9 cellular contexts compared by ENCODE assay signal in the genomic region with DNA sequence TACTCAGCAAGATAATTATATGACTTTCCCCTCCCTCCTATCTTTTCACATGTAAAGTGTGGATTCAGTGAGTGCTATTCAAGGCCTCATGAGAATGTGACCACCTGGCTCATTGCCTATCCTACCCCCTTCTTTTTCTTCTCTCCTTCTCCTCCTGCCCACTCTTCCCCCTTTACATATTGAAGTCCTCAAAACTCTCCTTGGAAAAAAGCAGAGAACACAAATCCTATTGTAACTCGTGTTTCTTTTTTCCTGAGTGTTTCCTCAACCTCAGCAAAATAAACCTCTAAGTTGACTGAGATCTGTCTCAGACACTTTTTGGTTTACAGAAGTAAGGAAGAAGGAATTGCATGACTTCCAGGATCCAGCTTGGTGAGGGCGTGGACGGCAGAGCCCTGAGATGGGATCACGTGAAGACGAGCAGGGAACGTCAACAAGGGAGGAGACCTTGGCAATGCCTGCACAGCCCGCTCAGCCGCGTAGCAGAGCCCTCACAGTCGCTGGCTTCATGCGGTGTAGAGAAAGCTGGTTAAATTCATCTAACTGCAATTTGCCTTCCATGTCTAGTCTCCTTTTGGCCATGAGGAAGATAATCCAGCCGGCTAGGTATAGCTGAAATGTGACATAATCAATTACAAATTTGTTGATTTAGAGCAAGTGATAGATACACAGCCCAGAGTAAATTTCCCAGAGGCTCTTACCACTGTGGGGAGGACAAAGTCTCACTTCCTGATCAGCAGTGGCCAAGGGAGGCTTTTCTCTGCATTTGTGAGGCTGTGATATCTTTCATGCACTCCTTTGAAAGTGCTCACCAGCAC.
DNase-seq lines count a peak whose midpoint lies in the region; ATAC-seq and TF ChIP-seq lines count a peak whose summit lies in the region.
"Had no signal": no experiment of that assay in that cellular context is flagged by ENCODE, and none has a peak within 500 bp of the region (broad histone marks: within the 10 kb centered on the region; RNA-seq: fewer than 3 reads in every experiment).

No MANE protein-coding gene starts in this region.

- peaks cover 6% of the 10 kb centered on the region for H3K9me3 Mint-ChIP-seq in nephron
- no peaks in the 10 kb centered on the region for H3K9me3 Mint-ChIP-seq in T-helper 2 cell treated with Interferon-gamma antibody and Interleukin-4, amounts not matched to agents 5 μg/mL and 100 μg/mL, for 36 hours
- no peaks in the 10 kb centered on the region for H3K9me3 Mint-ChIP-seq in activated naive CD4-positive, alpha-beta T cell treated with anti-CD3 and anti-CD28 coated beads, Interleukin-2, amount 50 U/mL, for 72 hours
- H3K9me3 Mint-ChIP-seq: T-helper 1 cell treated with Interleukin-12 subunit alpha and Interleukin-12 subunit beta and Interleukin-4 antibody, amounts not matched to agents 30 μg/mL and 1 μg/mL, for 36 hours had no signal

- H3K4me3 Mint-ChIP-seq in nephron, result peak overlapping the region; percentile 19 to 28 (median 28)
- no peak overlapping the region for H3K4me3 Mint-ChIP-seq in T-helper 2 cell treated with Interferon-gamma antibody and Interleukin-4, amounts not matched to agents 5 μg/mL and 100 μg/mL, for 36 hours
- H3K4me3 Mint-ChIP-seq: T-helper 1 cell treated with Interleukin-12 subunit alpha and Interleukin-12 subunit beta and Interleukin-4 antibody, amounts not matched to agents 30 μg/mL and 1 μg/mL, for 36 hours had no signal

- peak overlapping the region; percentile 43 to 58 (median 51) for H3K27ac Mint-ChIP-seq in nephron
- no peak overlapping the region for H3K27ac Mint-ChIP-seq in T-helper 2 cell treated with Interferon-gamma antibody and Interleukin-4, amounts not matched to agents 5 μg/mL and 100 μg/mL, for 36 hours
- H3K27ac Mint-ChIP-seq in activated naive CD4-positive, alpha-beta T cell treated with anti-CD3 and anti-CD28 coated beads, Interleukin-2, amount 50 U/mL, for 72 hours, result no peak overlapping the region
- H3K27ac Mint-ChIP-seq: T-helper 1 cell treated with Interleukin-12 subunit alpha and Interleukin-12 subunit beta and Interleukin-4 antibody, amounts not matched to agents 30 μg/mL and 1 μg/mL, for 36 hours had no signal

- no peaks in the 10 kb centered on the region for H3K36me3 Mint-ChIP-seq in nephron (ENCODE audit: low read depth)
- H3K36me3 Mint-ChIP-seq in T-helper 2 cell treated with Interferon-gamma antibody and Interleukin-4, amounts not matched to agents 5 μg/mL and 100 μg/mL, for 36 hours (ENCODE audit: low read depth), result no peaks in the 10 kb centered on the region
- H3K36me3 Mint-ChIP-seq in activated naive CD4-positive, alpha-beta T cell treated with anti-CD3 and anti-CD28 coated beads, Interleukin-2, amount 50 U/mL, for 72 hours, result no peaks in the 10 kb centered on the region

- no peak for ATAC-seq in activated naive CD4-positive, alpha-beta T cell treated with anti-CD3 and anti-CD28 coated beads, Interleukin-2, amount 50 U/mL, for 72 hours

- H3K27me3 Mint-ChIP-seq in nephron (ENCODE audit: low read depth), result no peaks in the 10 kb centered on the region
- H3K27me3 Mint-ChIP-seq in T-helper 2 cell treated with Interferon-gamma antibody and Interleukin-4, amounts not matched to agents 5 μg/mL and 100 μg/mL, for 36 hours (ENCODE audit: low read depth), result peaks cover 9% of the 10 kb centered on the region

- no peaks in the 10 kb centered on the region for H3K4me1 ChIP-seq in BE2C

- H3K9me3 ChIP-seq in BE2C, result no peaks in the 10 kb centered on the region

- no peaks in the 10 kb centered on the region for H3K36me3 ChIP-seq in BE2C

- TF ChIP-seq CTCF in BE2C (IDR thresholded peaks at IDR 0.05; ENCODE audit: low read depth, low read length) (no peak), fibroblast of pulmonary artery (IDR thresholded peaks at IDR 0.05; ENCODE audit: low read length, missing control alignments) (no peak), nephron (IDR thresholded peaks at IDR 0.05; ENCODE audit: unreplicated experiment in 3 of 3) (no peak)

- no peaks in the 10 kb centered on the region for H3K27me3 ChIP-seq in BE2C

- DNase-seq in BE2C (peak; percentile 29), NCI-H460 (ENCODE audit: extremely low read depth, low read depth) (peak; percentile 75), fibroblast of pulmonary artery (ENCODE audit: low read depth) (peak; percentile 72), DMS114 treated with DMSO at 0.1 percent for 48 hours (lab: John Stamatoyannopoulos, UW; ENCODE audit: unreplicated experiment) (no peak)
- DNase-seq in T-helper 2 cell treated with Interferon-gamma antibody and Interleukin-4, amounts not matched to agents 5 μg/mL and 100 μg/mL, for 36 hours (ENCODE audit: low spot score), result no peak
- no peak for DNase-seq in activated naive CD4-positive, alpha-beta T cell treated with anti-CD3 and anti-CD28 coated beads, Interleukin-2, amount 50 U/mL, for 72 hours (ENCODE audit: low spot score in 2 of 2)
- no peak for DNase-seq in activated CD4-positive, alpha-beta T cell treated with anti-CD3 and anti-CD28 coated beads, Interleukin-2, amount 50 U/mL, for 1 hour

- H3K4me3 ChIP-seq in BE2C (ENCODE audit: low read depth, low read length), result peak overlapping the region; percentile 44
- no peak overlapping the region for H3K4me3 ChIP-seq in fibroblast of pulmonary artery (replicated peaks; ENCODE audit: low read depth, low read length)

- peaks cover 19% of the 10 kb centered on the region for H3K4me1 Mint-ChIP-seq in nephron
- peaks cover 4% of the 10 kb centered on the region for H3K4me1 Mint-ChIP-seq in T-helper 2 cell treated with Interferon-gamma antibody and Interleukin-4, amounts not matched to agents 5 μg/mL and 100 μg/mL, for 36 hours (ENCODE audit: low read depth)

Comparison
In these comparisons a context has a peak if more than half of its experiments do, and no peak if none do; other contexts are left out.
1. DNase-seq: peak in BE2C (single experiment), NCI-H460 (single experiment) and fibroblast of pulmonary artery (single experiment); none in T-helper 2 cell treated with Interferon-gamma antibody and Interleukin-4, amounts not matched to agents 5 μg/mL and 100 μg/mL, for 36 hours (single experiment), activated naive CD4-positive, alpha-beta T cell treated with anti-CD3 and anti-CD28 coated beads, Interleukin-2, amount 50 U/mL, for 72 hours (0 of 2), DMS114 treated with DMSO at 0.1 percent for 48 hours (single experiment) and activated CD4-positive, alpha-beta T cell treated with anti-CD3 and anti-CD28 coated beads, Interleukin-2, amount 50 U/mL, for 1 hour (single experiment).
2. H3K27ac Mint-ChIP-seq: peak in nephron (3 of 3); none in T-helper 2 cell treated with Interferon-gamma antibody and Interleukin-4, amounts not matched to agents 5 μg/mL and 100 μg/mL, for 36 hours (single experiment) and activated naive CD4-positive, alpha-beta T cell treated with anti-CD3 and anti-CD28 coated beads, Interleukin-2, amount 50 U/mL, for 72 hours (0 of 2).